ENCODE assay signal across 21 cellular contexts in the genomic region with DNA sequence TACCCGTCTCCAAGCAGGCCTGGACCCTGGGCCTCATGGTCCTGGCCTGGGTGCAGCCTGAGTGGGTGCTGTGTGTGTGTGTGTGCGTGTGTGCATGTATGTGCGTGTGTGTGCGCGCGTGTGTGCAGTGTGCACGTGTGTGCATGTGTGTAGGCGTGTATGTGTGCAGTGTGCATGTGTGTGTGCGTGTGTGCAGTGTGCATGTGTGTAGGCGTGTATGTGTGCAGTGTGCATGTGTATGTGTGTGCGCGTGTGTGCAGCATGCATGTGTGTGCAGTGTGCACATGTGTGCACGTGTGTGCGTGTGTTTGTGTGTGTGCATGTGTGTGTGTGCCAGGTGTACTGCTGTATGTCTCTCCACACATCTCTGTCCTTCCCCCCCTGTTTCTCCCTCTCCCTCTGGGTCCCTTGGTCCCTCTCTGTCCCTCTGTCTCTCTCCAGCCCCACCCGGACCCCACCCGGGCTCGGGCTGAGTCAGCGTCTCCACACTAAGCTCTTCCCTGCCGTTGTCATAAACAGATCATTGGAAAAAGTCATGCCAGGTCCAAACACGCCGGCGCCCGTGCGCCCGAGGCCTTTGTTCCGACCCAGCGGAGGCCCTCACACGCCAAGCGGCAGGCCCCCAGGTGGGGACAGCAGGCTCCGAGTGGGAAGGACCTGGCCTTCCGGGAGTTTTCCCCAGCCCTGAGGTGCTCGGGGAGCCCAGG. TPM values are rescaled to one million over a fixed set of nuclear protein-coding genes. Genes with fewer than 3 reads are reported as not detected.
A peak's percentile ranks its signal among the peaks of the same experiment; 100 is the strongest.
DNase-seq lines count a peak whose midpoint lies in the region; ATAC-seq, FAIRE-seq and TF ChIP-seq lines count a peak whose summit lies in the region.
"Had no signal": no experiment of that assay in that cellular context is flagged by ENCODE, and none has a peak within 500 bp of the region (broad histone marks: within the 10 kb centered on the region; RNA-seq: fewer than 3 reads in every experiment).

No MANE protein-coding gene starts in this region.

- H3K4me1 ChIP-seq in HepG2 (ENCODE audit: insufficient read depth, low read length) (peaks cover 10% of the 10 kb centered on the region), right lobe of liver (no peaks in the 10 kb centered on the region), neuronal stem cell (ENCODE audit: control insufficient read depth in 2 of 2, insufficient read depth in 1 of 2, low read depth in 1 of 2, low read length in 2 of 2) (peaks cover 0 to 20% of the 10 kb centered on the region in 2 donors)

- H3K18ac ChIP-seq in neuronal stem cell (ENCODE audit: low read length), result peak overlapping the region; percentile 85

- H3K9ac ChIP-seq in HepG2 (ENCODE audit: insufficient read depth, low read depth, low read length) (no peak overlapping the region), neuronal stem cell (ENCODE audit: low read depth, low read length, poor library complexity) (peak overlapping the region; percentile 75)
- H3K9ac ChIP-seq: BLaER1 treated with 17β-estradiol and CSF1 and Interleukin-3, amounts not matched to agents 10 nM and 100 nM had no signal

- H2BK5ac ChIP-seq in neuronal stem cell (ENCODE audit: low read length), result peak overlapping the region; percentile 55

- TF ChIP-seq POLR2A in HepG2 (IDR thresholded peaks at IDR 0.05; ENCODE audit: insufficient read depth in 1 of 2, low read depth in 2 of 2, low read length in 2 of 2) (no peak), right lobe of liver (IDR thresholded peaks at IDR 0.05) (no peak)

- no peak for FAIRE-seq in HepG2 (lab: Jason Lieb, UNC)
- FAIRE-seq: GM12892, H54 had no signal

- TF ChIP-seq EP300 in HepG2 (IDR thresholded peaks at IDR 0.05; ENCODE audit: low read depth in 2 of 2, low read length in 2 of 2) (no peak), HepG2 (CRISPR knock-in tag; IDR thresholded peaks at IDR 0.05; ENCODE audit: borderline replicate concordance) (no peak)

- H3K36me3 ChIP-seq in HepG2 (replicated peaks in 1 of 2; ENCODE audit: control insufficient read depth in 1 of 2, insufficient read depth in 2 of 2, low read length in 2 of 2) (no peaks in the 10 kb centered on the region), right lobe of liver (no peaks in the 10 kb centered on the region), neuronal stem cell (replicated peaks in 1 of 2; ENCODE audit: control insufficient read depth in 2 of 2, insufficient read depth in 2 of 2, low read length in 2 of 2) (no peaks in the 10 kb centered on the region)
- H3K36me3 ChIP-seq: BLaER1 treated with 17β-estradiol and CSF1 and Interleukin-3, amounts not matched to agents 10 nM and 100 nM had no signal

- intact Hi-C loops in HepG2 (cut with micrococcal nuclease; ENCODE audit: unreplicated experiment) (no loop called here), right lobe of liver (cut with DNase I) (no loop called here), posterior cingulate gyrus (cut with DNase I) (no loop called here)

- H3K4ac ChIP-seq in neuronal stem cell (ENCODE audit: low read length), result peak overlapping the region; percentile 78

- no peak overlapping the region for H3K4me3 ChIP-seq in HepG2 (replicated peaks in 1 of 3; ENCODE audit: insufficient read depth in 1 of 3, low read depth in 2 of 3, low read length in 3 of 3)
- no peak overlapping the region for H3K4me3 ChIP-seq in right lobe of liver
- no peak overlapping the region for H3K4me3 ChIP-seq in epithelial cell of esophagus (ENCODE audit: low read length)
- H3K4me3 ChIP-seq in neuronal stem cell (ENCODE audit: low read length in 2 of 2), result peak overlapping the region in 1 of 2 donors; percentile 62
- H3K4me3 ChIP-seq: BLaER1 treated with 17β-estradiol and CSF1 and Interleukin-3, amounts not matched to agents 10 nM and 100 nM had no signal

- H3K79me1 ChIP-seq in neuronal stem cell (ENCODE audit: low read depth, low read length), result peaks cover 7% of the 10 kb centered on the region

- H3K4me2 ChIP-seq in HepG2 (ENCODE audit: low read depth, low read length) (no peak overlapping the region), neuronal stem cell (ENCODE audit: insufficient read depth, low read length, poor library complexity, severe bottlenecking) (no peak overlapping the region)
- H3K4me2 ChIP-seq: BLaER1 treated with 17β-estradiol and CSF1 and Interleukin-3, amounts not matched to agents 10 nM and 100 nM had no signal

- no peak overlapping the region for H4K8ac ChIP-seq in neuronal stem cell (ENCODE audit: low read depth, low read length)

- H4K91ac ChIP-seq in neuronal stem cell (ENCODE audit: low read depth, low read length, poor library complexity), result peak overlapping the region; percentile 40

- peak overlapping the region; percentile 91 for H2BK15ac ChIP-seq in neuronal stem cell (ENCODE audit: low read length)

- no peaks in the 10 kb centered on the region for H4K20me1 ChIP-seq in HepG2 (ENCODE audit: insufficient read depth, low read length)

- H3K27ac ChIP-seq in HepG2 (ENCODE audit: extremely low read length, insufficient read depth, low read length) (no peak overlapping the region), right lobe of liver (no peak overlapping the region), neuronal stem cell (replicated peaks; ENCODE audit: low read length) (no peak overlapping the region)
- H3K27ac ChIP-seq: BLaER1 treated with 17β-estradiol and CSF1 and Interleukin-3, amounts not matched to agents 10 nM and 100 nM had no signal

- H3K23ac ChIP-seq in neuronal stem cell (ENCODE audit: low read depth, low read length, poor library complexity), result peak overlapping the region; percentile 45

- H2AK5ac ChIP-seq in neuronal stem cell (ENCODE audit: low read depth, low read length), result peak overlapping the region; percentile 99

- BruUV-seq in HepG2 (replicated peaks; lab: Mats Ljungman, UMichigan), result no TSS peak

- H2BK12ac ChIP-seq in neuronal stem cell (ENCODE audit: low read length), result peak overlapping the region; percentile 92

- in situ Hi-C loops in HepG2 (cut with HindIII; ENCODE audit: extremely low pct_ligation_motif_present, low pct_unique_long_range_greater_than_20kb), result no loop called here

- H3K14ac ChIP-seq in neuronal stem cell (ENCODE audit: low read length), result peak overlapping the region; percentile 99

- peaks cover 12 to 64% of the 10 kb centered on the region in 2 experiments for H3K27me3 ChIP-seq in HepG2 (ENCODE audit: control insufficient read depth in 1 of 2, insufficient read depth in 2 of 2, low read length in 2 of 2)
- no peaks in the 10 kb centered on the region for H3K27me3 ChIP-seq in right lobe of liver
- H3K27me3 ChIP-seq in neuronal stem cell (ENCODE audit: control insufficient read depth in 3 of 3, insufficient read depth in 3 of 3, low read depth in 1 of 3, low read length in 3 of 3), result peaks cover 0 to 9% (median 0%) of the 10 kb centered on the region in 3 experiments

- DNase-seq in HepG2 (ENCODE audit: low spot score) (no peak), right lobe of liver (no peak), epithelial cell of esophagus (ENCODE audit: low read depth) (peak; percentile 71), neuronal stem cell (ENCODE audit: low spot score) (no peak), GM03348 (ENCODE audit: low spot score) (no peak), posterior cingulate gyrus (no peak)
- DNase-seq in activated CD4-positive, alpha-beta T cell treated with anti-CD3 and anti-CD28 coated beads for 4 hours, result no peak
- no peak for DNase-seq in stimulated activated CD8-positive, alpha-beta memory T cell treated with anti-CD3 and anti-CD28 coated beads, Interleukin-4, amount 100 ng/mL, for 48 hours
- DNase-seq: 8988T; Caco-2; CD4-positive, alpha-beta memory T cell; DND-41; KG1; NCI-H1092; NCI-H1436; NCI-H2029; NCI-H2227 treated with DMSO at 0.1 percent for 48 hours; NCI-H510A had no signal

- no peak overlapping the region for H2BK120ac ChIP-seq in neuronal stem cell (ENCODE audit: low read depth, low read length)

- WGBS in HepG2 (ENCODE audit: low lambda C conversion rate), result 62% methylated on average over 28 of the region's 32 CpGs
- 84% methylated on average over 25 of the region's 32 CpGs for WGBS in right lobe of liver (ENCODE audit: insufficient coverage, low coverage, low lambda C conversion rate, missing lambda C conversion rate)
- no CpG with 5 or more reads among the region's 32 CpGs for WGBS in neuronal stem cell (ENCODE audit: extremely low coverage in 2 of 2, insufficient read length in 2 of 2, insufficient replicate concordance in 1 of 2), 2 donors

- H3K9me3 ChIP-seq in HepG2 (ENCODE audit: low read length), result no peaks in the 10 kb centered on the region
- H3K9me3 ChIP-seq in right lobe of liver, result no peaks in the 10 kb centered on the region
- H3K9me3 ChIP-seq in neuronal stem cell (replicated peaks in 1 of 2; ENCODE audit: control insufficient read depth in 2 of 2, insufficient read depth in 1 of 2, low read depth in 1 of 2, low read length in 2 of 2), result peaks cover 0 to 2% of the 10 kb centered on the region in 2 donors
- H3K9me3 ChIP-seq: Caco-2 had no signal

- POLR2A ChIA-PET in HepG2 (lab: Yijun Ruan, JAX), result no interaction called here

- ATAC-seq in HepG2 (peak; percentile 13; the same call in 2 of the 3 replicates), right lobe of liver (no peak)

- CTCF ChIA-PET in HepG2 (lab: Yijun Ruan, JAX; ENCODE audit: low intra/inter-chr PET ratio, low total read pairs), result no interaction called here

- H2AFZ ChIP-seq in HepG2 (ENCODE audit: low read length) (no peak overlapping the region), neuronal stem cell (ENCODE audit: low read length) (no peak overlapping the region)

- no peak for TF ChIP-seq CTCF in HepG2 (CRISPR knock-in tag; IDR thresholded peaks at IDR 0.05)
- no peak for TF ChIP-seq CTCF in right lobe of liver (IDR thresholded peaks at IDR 0.05)
- TF ChIP-seq CTCF in epithelial cell of esophagus (IDR thresholded peaks at IDR 0.05; ENCODE audit: insufficient read depth, low read depth, low read length, missing control alignments), result no peak

- no peak for TF ChIP-seq RAD21 in HepG2 (CRISPR knock-in tag; IDR thresholded peaks at IDR 0.05)

- H3K79me2 ChIP-seq in HepG2 (ENCODE audit: insufficient read depth, low read length), result no peaks in the 10 kb centered on the region

RNA-seq across cellular contexts. Expression of a gene that starts 34.0 kb away (rescaled TPM):
- total RNA-seq in HepG2 (2016; rRNA removed; fragmentation: Illumina TruSeq; extraction: Trizol) (0.09 and 0.24 TPM in 2 replicates), right lobe of liver (under 1 TPM in 2 of 6 experiments, not detected in 4; 0.10 to 0.12 TPM)
- 0.09 TPM in 1 of 2 replicates, not detected in the other for total RNA-seq in HepG2 (2016; cell fraction: cytosol; rRNA removed; fragmentation: Illumina TruSeq; extraction: Trizol; ENCODE audit: low read depth)
- total RNA-seq in HepG2 (2016; cell fraction: insoluble cytoplasmic fraction; rRNA removed; fragmentation: Illumina TruSeq; extraction: Trizol), result 0.06 and 0.33 TPM in 2 replicates
- 0.10 and 0.12 TPM in 2 replicates for total RNA-seq in HepG2 (2016; cell fraction: membrane; rRNA removed; fragmentation: Illumina TruSeq; extraction: Trizol)
- total RNA-seq in HepG2 (2016; cell fraction: nucleus; rRNA removed; fragmentation: Illumina TruSeq; extraction: Trizol), result not detected in 2 replicates
- polyA plus RNA-seq in HepG2 (2011; rRNA removed), result 0.04 TPM in 1 of 2 replicates, not detected in the other
- 0.08 and 0.17 TPM in 2 replicates for polyA plus RNA-seq in HepG2 (2011; cell fraction: cytosol; rRNA removed)
- polyA plus RNA-seq in HepG2 (2011; cell fraction: nucleus; rRNA removed), result 0.05 and 0.08 TPM in 2 replicates
- polyA plus RNA-seq in HepG2 (2012), result 0.08 TPM in 1 of 2 replicates, not detected in the other
- polyA plus RNA-seq in HepG2 (2016; cell fraction: cytosol; fragmentation: Illumina TruSeq; extraction: Trizol; ENCODE audit: low read depth), result 0.07 and 0.10 TPM in 2 replicates
- polyA plus RNA-seq in HepG2 (2016; cell fraction: insoluble cytoplasmic fraction; fragmentation: Illumina TruSeq; extraction: Trizol; ENCODE audit: low read depth), result 0.27 and 0.40 TPM in 2 replicates
- polyA plus RNA-seq in HepG2 (2016; cell fraction: membrane; fragmentation: Illumina TruSeq; extraction: Trizol; ENCODE audit: low read depth), result 0.12 and 0.22 TPM in 2 replicates
- 0.25 and 0.30 TPM in 2 replicates for polyA plus RNA-seq in HepG2 (2016; cell fraction: nucleus; fragmentation: Illumina TruSeq; extraction: Trizol; ENCODE audit: insufficient read depth, low read depth)
- polyA minus RNA-seq in HepG2 (2011; rRNA and poly(A)+ RNA removed; ENCODE audit: low replicate concordance), result 0.30 and 2.8 TPM in 2 replicates
- polyA minus RNA-seq in HepG2 (2011; cell fraction: cytosol; rRNA and poly(A)+ RNA removed), result 0.20 TPM in 1 of 2 replicates, not detected in the other
- polyA minus RNA-seq in HepG2 (2011; cell fraction: nucleus; rRNA and poly(A)+ RNA removed), result not detected in 2 replicates
- 8.6 TPM for polyA plus RNA-seq in neuronal stem cell (2013, experiment 1 of 2)
- polyA plus RNA-seq in neuronal stem cell (2013, experiment 2 of 2), result 8.5 TPM
- total RNA-seq: CD4-positive, alpha-beta memory T cell had no signal
- polyA plus RNA-seq: CD4-positive, alpha-beta memory T cell had no signal
